Comparison of ENCODE assay signal across 17 cellular contexts in genomic region chr1:87641996-87642395, GRCh38.
DNase-seq lines count a peak whose midpoint lies in the region; ATAC-seq, FAIRE-seq and TF ChIP-seq lines count a peak whose summit lies in the region.
"Had no signal": no experiment of that assay in that cellular context is flagged by ENCODE, and none has a peak within 500 bp of the region (broad histone marks: within the 10 kb centered on the region; RNA-seq: fewer than 3 reads in every experiment).

No MANE protein-coding gene starts in this region.

- peaks cover 35% of the 10 kb centered on the region for H3K4me1 Mint-ChIP-seq in neural progenitor cell
- H3K4me1 Mint-ChIP-seq: CD4-positive, alpha-beta memory T cell had no signal

- POLR2A ChIA-PET in K562 (lab: Yijun Ruan, JAX) = no interaction called here

- H3K79me2 ChIP-seq in Loucy (ENCODE audit: insufficient read depth, low read length) = no peaks in the 10 kb centered on the region
- H3K79me2 ChIP-seq in K562 (ENCODE audit: control insufficient read depth, insufficient read depth, low read length) = no peaks in the 10 kb centered on the region
- no peaks in the 10 kb centered on the region for H3K79me2 ChIP-seq in neural progenitor cell (ENCODE audit: low read depth)

- CTCF ChIA-PET in K562 (lab: Yijun Ruan, JAX; ENCODE audit: low intra/inter-chr PET ratio) = no interaction called here

- no peaks in the 10 kb centered on the region for H3K36me3 ChIP-seq in HUES48 (ENCODE audit: control insufficient read depth, insufficient read depth, low read length)
- H3K36me3 ChIP-seq in Loucy (ENCODE audit: insufficient read depth, low read length) = no peaks in the 10 kb centered on the region
- no peaks in the 10 kb centered on the region for H3K36me3 ChIP-seq in K562 (ENCODE audit: control insufficient read depth, insufficient read depth, low read length)
- H3K36me3 ChIP-seq in neural progenitor cell = no peaks in the 10 kb centered on the region
- H3K36me3 ChIP-seq: SJSA1 had no signal

- no peak for FAIRE-seq in K562 (lab: Jason Lieb, UNC)
- FAIRE-seq: G401.6 had no signal

- TF ChIP-seq CTCF in Loucy (conservative IDR thresholded peaks at IDR 0.05; ENCODE audit: low read length) (no peak), K562 (IDR thresholded peaks at IDR 0.05 in 2 of 3, conservative IDR thresholded peaks at IDR 0.05 in 1 of 3; ENCODE audit: insufficient read depth in 2 of 3, low read depth in 1 of 3, low read length in 3 of 3) (no peak), neural progenitor cell (IDR thresholded peaks at IDR 0.05) (no peak)

- peaks cover 5% of the 10 kb centered on the region for H3K9me3 Mint-ChIP-seq in neural progenitor cell

- H4K20me1 ChIP-seq in Loucy (ENCODE audit: insufficient read depth, low read length, poor library complexity, severe bottlenecking) (no peaks in the 10 kb centered on the region), K562 (replicated peaks; ENCODE audit: control insufficient read depth, insufficient read depth, low read length) (no peaks in the 10 kb centered on the region), neural progenitor cell (ENCODE audit: low read depth) (no peaks in the 10 kb centered on the region)

- TF ChIP-seq POLR2A in K562 (conservative IDR thresholded peaks at IDR 0.05) = no peak

- ATAC-seq in K562 = no peak
- no peak for ATAC-seq in GM21576 (IDR thresholded peaks at IDR 0.05; ENCODE audit: unreplicated experiment)

- H3K4me3 Mint-ChIP-seq in neural progenitor cell = no peak overlapping the region
- H3K4me3 Mint-ChIP-seq: CD4-positive, alpha-beta memory T cell had no signal

- H3F3A ChIP-seq in Loucy (ENCODE audit: low read depth) (peaks cover 14% of the 10 kb centered on the region; the same call in 1 of the 2 replicates), neural progenitor cell (ENCODE audit: low read depth) (peaks cover 23% of the 10 kb centered on the region)

- intact Hi-C loops in K562 (cut with micrococcal nuclease) = no loop called here

- WGBS in K562 (ENCODE audit: insufficient coverage, low coverage, missing lambda C conversion rate) = 2% methylated on average over 3 of the region's 3 CpGs

- H3K9me3 ChIP-seq in HUES48 (ENCODE audit: control insufficient read depth, insufficient read depth, low read length) (peaks cover 13% of the 10 kb centered on the region; the same call in 1 of the 2 replicates), Loucy (ENCODE audit: insufficient read depth, low read depth, low read length) (no peaks in the 10 kb centered on the region), K562 (replicated peaks; ENCODE audit: control insufficient read depth, insufficient read depth, low read depth, low read length) (no peaks in the 10 kb centered on the region), neural progenitor cell (ENCODE audit: low read depth) (peaks cover 6% of the 10 kb centered on the region)
- H3K9me3 ChIP-seq: SJSA1 had no signal

- H3K27me3 Mint-ChIP-seq in neural progenitor cell (ENCODE audit: insufficient read depth, low read depth) = no peaks in the 10 kb centered on the region

- H3K9me2 ChIP-seq in Loucy (replicated peaks; ENCODE audit: low read depth, low read length) = no peaks in the 10 kb centered on the region

- H2AFZ ChIP-seq in Loucy (ENCODE audit: low read length) (peak overlapping the region; percentile 61; the same call in 1 of the 2 replicates), K562 (ENCODE audit: low read depth, low read length) (0 out of 2 replicates have a peak overlapping the region, but pooled peaks have one; percentile 14), neural progenitor cell (replicated peaks) (no peak overlapping the region)
- H2AFZ ChIP-seq: PC-9 had no signal

- no peaks in the 10 kb centered on the region for H3K9me1 ChIP-seq in K562 (ENCODE audit: control insufficient read depth, insufficient read depth, low read length)

- in situ Hi-C loops in K562 (cut with MboI) = no loop called here

- no peak for TF ChIP-seq EP300 in K562 (IDR thresholded peaks at IDR 0.05; ENCODE audit: low read length)

- H3K27me3 ChIP-seq in HUES48 (ENCODE audit: control insufficient read depth, insufficient read depth, low read length) (no peaks in the 10 kb centered on the region), Loucy (ENCODE audit: insufficient read depth, low read length, poor library complexity, severe bottlenecking) (no peaks in the 10 kb centered on the region), K562 (ENCODE audit: control insufficient read depth in 2 of 2, insufficient read depth in 2 of 2, low read length in 2 of 2) (no peaks in the 10 kb centered on the region), neural progenitor cell (no peaks in the 10 kb centered on the region)
- H3K27me3 ChIP-seq: SJSA1 had no signal

- H3K4me2 ChIP-seq in Loucy (ENCODE audit: low read depth, low read length, poor library complexity, severe bottlenecking) = peak overlapping the region; percentile 68
- no peak overlapping the region for H3K4me2 ChIP-seq in K562 (ENCODE audit: insufficient read depth, low read length)
- peak overlapping the region; percentile 40 for H3K4me2 ChIP-seq in neural progenitor cell
- H3K4me2 ChIP-seq: PC-9 had no signal

- H3K36me3 Mint-ChIP-seq in neural progenitor cell = no peaks in the 10 kb centered on the region
- H3K36me3 Mint-ChIP-seq: CD4-positive, alpha-beta memory T cell had no signal

- no peak overlapping the region for H3K27ac Mint-ChIP-seq in neural progenitor cell
- H3K27ac Mint-ChIP-seq: CD4-positive, alpha-beta memory T cell had no signal

- H3K27ac ChIP-seq in HUES48 (ENCODE audit: low read depth, low read length) (peak overlapping the region; percentile 73), K562 (ENCODE audit: extremely low read depth, low read depth, low read length) (peak overlapping the region; percentile 52; the same call in 1 of the 3 replicates), neural progenitor cell (no peak overlapping the region)
- H3K27ac ChIP-seq: HL-60, PC-9, SJSA1 had no signal

- peaks cover 38% of the 10 kb centered on the region for H3K4me1 ChIP-seq in HUES48 (ENCODE audit: control insufficient read depth, insufficient read depth, low read length)
- H3K4me1 ChIP-seq in Loucy (ENCODE audit: insufficient read depth, low read length, poor library complexity, severe bottlenecking) = peaks cover 71% of the 10 kb centered on the region
- H3K4me1 ChIP-seq in K562 (replicated peaks in 1 of 2; ENCODE audit: control insufficient read depth in 2 of 2, insufficient read depth in 2 of 2, low read length in 2 of 2) = no peaks in the 10 kb centered on the region
- H3K4me1 ChIP-seq in neural progenitor cell = peaks cover 35% of the 10 kb centered on the region

- no peak for TF ChIP-seq RAD21 in K562 (CRISPR knock-in tag; conservative IDR thresholded peaks at IDR 0.05 in 1 of 2, IDR thresholded peaks at IDR 0.05 in 1 of 2)

- H3K4me3 ChIP-seq in HUES48 (ENCODE audit: low read depth, low read length) = no peak overlapping the region
- H3K4me3 ChIP-seq in Loucy (ENCODE audit: low read length, poor library complexity, severe bottlenecking) = peak overlapping the region; percentile 42
- H3K4me3 ChIP-seq in K562 = no peak overlapping the region
- no peak overlapping the region for H3K4me3 ChIP-seq in neural progenitor cell
- H3K4me3 ChIP-seq: PC-9, SJSA1 had no signal

- H3K9ac ChIP-seq in HUES48 (ENCODE audit: low read depth, low read length) = no peak overlapping the region
- peak overlapping the region; percentile 53 for H3K9ac ChIP-seq in Loucy (ENCODE audit: low read depth, low read length, poor library complexity, severe bottlenecking)
- no peak overlapping the region for H3K9ac ChIP-seq in K562 (ENCODE audit: insufficient read depth in 1 of 2, low read depth in 2 of 2, low read length in 2 of 2)
- no peak overlapping the region for H3K9ac ChIP-seq in neural progenitor cell

- no TSS peak for BruUV-seq in K562 (replicated peaks; lab: Mats Ljungman, UMichigan)

- no peak for DNase-seq in K562 (ENCODE audit: extremely low read depth in 1 of 4, low spot score in 3 of 4)
- no peak for DNase-seq in neural progenitor cell (ENCODE audit: low spot score)
- DNase-seq in NCI-H2171 (lab: John Stamatoyannopoulos, UW) = no peak
- no peak for DNase-seq in NCI-H446 treated with DMSO at 0.1 percent for 48 hours (lab: John Stamatoyannopoulos, UW)
- DNase-seq: C1 segment of cervical spinal cord; CD4-positive, alpha-beta memory T cell; NCI-H187 treated with DMSO at 0.1 percent for 48 hours; NCI-H524 treated with DMSO at 0.1 percent for 48 hours; PC-9; Right ventricle myocardium superior; T-helper 1 cell had no signal

TF ChIP-seq in K562, 482 proteins besides CTCF, POLR2A, EP300 and RAD21:
- no peak for TF ChIP-seq NELFE (IDR thresholded peaks at IDR 0.05; ENCODE audit: insufficient read depth, insufficient read length)
- TF ChIP-seq SRF (CRISPR knock-in tag; IDR thresholded peaks at IDR 0.05) = no peak
- no peak for TF ChIP-seq ARNT (IDR thresholded peaks at IDR 0.05)
- no peak for TF ChIP-seq CEBPB (tag; IDR thresholded peaks at IDR 0.05)
